ENCODE assay signal across 8 cellular contexts in genomic region chr22:19478466-19479357, GRCh38. TPM values are rescaled to one million over a fixed set of nuclear protein-coding genes. Genes with fewer than 3 reads are reported as not detected.
DNase-seq lines count a peak whose midpoint lies in the region; ATAC-seq, FAIRE-seq and TF ChIP-seq lines count a peak whose summit lies in the region.

Gene UFD1, minus strand, starts transcription at chr22:19479193. Its CDS starts 108 bp downstream, at chr22:19479085.

- no peaks in the 10 kb centered on the region for H3K27me3 ChIP-seq in adrenal gland
- no peaks in the 10 kb centered on the region for H3K27me3 ChIP-seq in heart right ventricle
- H3K27me3 ChIP-seq in prostate gland (replicated peaks; ENCODE audit: insufficient read depth), result no peaks in the 10 kb centered on the region

- peak; percentile 85 for DNase-seq in GM10248 (ENCODE audit: extremely low spot score)
- DNase-seq in H54 (ENCODE audit: insufficient read length, low spot score), result peak; percentile 58
- peak; percentile 73 for DNase-seq in M059J (ENCODE audit: low read depth)
- peak; percentile 77 to 91 (median 86) for DNase-seq in adrenal gland
- peak; percentile 86 for DNase-seq in heart right ventricle
- peak; percentile 71 for DNase-seq in prostate gland (ENCODE audit: low spot score)

- ATAC-seq in heart right ventricle, result peak; percentile 81 to 94 (median 85)

- WGBS in adrenal gland, 4 donors, result 0 to 1% (median 0%) methylated on average over 30 to 66 of the region's 66 CpGs
- WGBS in heart right ventricle, 2 donors, result 0% methylated on average over 54 to 66 of the region's 66 CpGs
- WGBS in prostate gland, result under 1% methylated on average over 61 of the region's 66 CpGs
- whole genome bisulfite sequencing in urinary bladder, result under 1% methylated on average over 66 of the region's 66 CpGs

- peak within 1 kb of the TSS; percentile 98 for H3K4me3 Mint-ChIP-seq in T-helper 1 cell treated with Interleukin-12 subunit alpha and Interleukin-12 subunit beta and Interleukin-4 antibody, amounts not matched to agents 30 μg/mL and 1 μg/mL, for 36 hours

- peaks cover 19% of the 10 kb centered on the region for H3K36me3 Mint-ChIP-seq in T-helper 1 cell treated with Interleukin-12 subunit alpha and Interleukin-12 subunit beta and Interleukin-4 antibody, amounts not matched to agents 30 μg/mL and 1 μg/mL, for 36 hours (ENCODE audit: low read depth)

- CTCF ChIA-PET in GM10248 (lab: Yijun Ruan, JAX), result interaction anchor here (1.0 to 2.3 kb wide), 7 partner anchors 8 to 300 kb away, joined by 3 to 16 read pairs (median 6); partner anchors contain the start of gene SLC25A1

- TF ChIP-seq CTCF in GM10248 (IDR thresholded peaks at IDR 0.05; ENCODE audit: control extremely low read depth, extremely low read depth, low read depth, missing control alignments), result no peak
- no peak for TF ChIP-seq CTCF in adrenal gland (IDR thresholded peaks at IDR 0.05)
- no peak for TF ChIP-seq CTCF in heart right ventricle (IDR thresholded peaks at IDR 0.05)
- peak in 1 of 4 experiments; percentile 16 for TF ChIP-seq CTCF in prostate gland (IDR thresholded peaks at IDR 0.05)

- intact Hi-C loops in adrenal gland (cut with DNase I), result loop anchor here in 1 of 2 donors (10.0 kb wide), 1 partner anchor 184 kb away; the partner anchor contains the start of gene CLTCL1
- intact Hi-C loops in heart right ventricle (cut with DNase I), result loop anchor here in 7 of 10 donors (1.0 to 10.0 kb wide), 13 partner anchors 31 to 334 kb away; partner anchors contain the start of genes HIRA (in 3 of the 7), MRPL40 (in 3 of the 7), ESS2 (in 2 of the 7) and SLC25A1 (in 2 of the 7)
- intact Hi-C loops in prostate gland (cut with DNase I), result loop anchor here (2.0 to 10.0 kb wide), 4 partner anchors 36 to 334 kb away; partner anchors contain the start of genes CLTCL1 and ESS2

- H3K9me3 Mint-ChIP-seq in T-helper 1 cell treated with Interleukin-12 subunit alpha and Interleukin-12 subunit beta and Interleukin-4 antibody, amounts not matched to agents 30 μg/mL and 1 μg/mL, for 36 hours, result no peaks in the 10 kb centered on the region

- peaks cover 0 to 14% of the 10 kb centered on the region in 2 donors for H3K36me3 ChIP-seq in adrenal gland (replicated peaks in 1 of 2)
- H3K36me3 ChIP-seq in heart right ventricle, result peaks cover 0 to 25% (median 11%) of the 10 kb centered on the region in 9 donors
- H3K36me3 ChIP-seq in prostate gland, result no peaks in the 10 kb centered on the region
- H3K36me3 ChIP-seq in urinary bladder (ENCODE audit: insufficient read depth), result no peaks in the 10 kb centered on the region

- H3K4me3 ChIP-seq in adrenal gland (peak within 1 kb of the TSS; percentile 10 to 91 (median 75)), heart right ventricle (peak within 1 kb of the TSS; percentile 58 to 95 (median 86)), prostate gland (peak within 1 kb of the TSS; percentile 71 to 77), urinary bladder (ENCODE audit: low read depth, low read length) (peak within 1 kb of the TSS; percentile 81)

- H3K27ac Mint-ChIP-seq in T-helper 1 cell treated with Interleukin-12 subunit alpha and Interleukin-12 subunit beta and Interleukin-4 antibody, amounts not matched to agents 30 μg/mL and 1 μg/mL, for 36 hours, result peak within 1 kb of the TSS; percentile 99

- FAIRE-seq in H54 (lab: Jason Lieb, UNC), result no peak

- peak; percentile 35; the same call in 1 of the 2 replicates for TF ChIP-seq POLR2A in H54 (IDR thresholded peaks at IDR 0.05; ENCODE audit: low read depth, low read length)
- peak; percentile 15 to 44 for TF ChIP-seq POLR2A in adrenal gland (IDR thresholded peaks at IDR 0.05)
- TF ChIP-seq POLR2A in prostate gland (IDR thresholded peaks at IDR 0.05), result no peak

- H3K27ac ChIP-seq in adrenal gland (peak within 1 kb of the TSS; percentile 94 to 100 (median 98)), heart right ventricle (peak within 1 kb of the TSS; percentile 93 to 100 (median 98)), prostate gland (peak within 1 kb of the TSS; percentile 93 to 96), urinary bladder (ENCODE audit: low read depth) (peak within 1 kb of the TSS; percentile 97)

- H3K9me3 ChIP-seq in adrenal gland (replicated peaks in 1 of 3) (no peaks in the 10 kb centered on the region), heart right ventricle (no peaks in the 10 kb centered on the region), prostate gland (no peaks in the 10 kb centered on the region)

- no peaks in the 10 kb centered on the region for H3K27me3 Mint-ChIP-seq in T-helper 1 cell treated with Interleukin-12 subunit alpha and Interleukin-12 subunit beta and Interleukin-4 antibody, amounts not matched to agents 30 μg/mL and 1 μg/mL, for 36 hours (ENCODE audit: low read depth)

- POLR2A ChIA-PET in GM10248 (lab: Yijun Ruan, JAX), result interaction anchor here (0.5 kb wide), 1 partner anchor 304 kb away, joined by 6 read pairs; no protein-coding TSS in a partner anchor

- peaks cover 32% of the 10 kb centered on the region for H3K4me1 Mint-ChIP-seq in T-helper 1 cell treated with Interleukin-12 subunit alpha and Interleukin-12 subunit beta and Interleukin-4 antibody, amounts not matched to agents 30 μg/mL and 1 μg/mL, for 36 hours (ENCODE audit: low read depth)

- H3K4me1 ChIP-seq in adrenal gland (replicated peaks in 1 of 2), result peaks cover 15 to 21% of the 10 kb centered on the region in 2 donors
- H3K4me1 ChIP-seq in heart right ventricle, result peaks cover 3 to 48% (median 31%) of the 10 kb centered on the region in 9 donors
- peaks cover 5% of the 10 kb centered on the region for H3K4me1 ChIP-seq in prostate gland (replicated peaks)
- H3K4me1 ChIP-seq in urinary bladder (ENCODE audit: insufficient read depth), result no peaks in the 10 kb centered on the region

RNA-seq across cellular contexts. Expression of gene UFD1, which starts in this region (rescaled TPM):
- total RNA-seq in M059J (2014; rRNA removed; shearing (Covaris generic)), result 71.4 and 88.6 TPM in 2 replicates
- total RNA-seq in adrenal gland (10 to 100 TPM; 20.1 to 68.9 (median 43.9) TPM), heart right ventricle (10 to 100 TPM; 31.5 to 63.8 (median 43.3) TPM), prostate gland (10 to 100 TPM; 29.9 to 38.2 TPM), urinary bladder (32.6 TPM)
- polyA plus RNA-seq in adrenal gland (100 to 1,000 TPM in 1 of 3 donors, 10 to 100 TPM in 2; 42.6 to 128 (median 67.6) TPM), heart right ventricle (10 to 100 TPM; 55.3 to 79.4 TPM), urinary bladder (69.8 TPM)

Comparison
In these comparisons a context has a peak if more than half of its experiments do, and no peak if none do; other contexts are left out.
1. Peak in every context shown above with its lines: DNase-seq, ATAC-seq, H3K4me3 ChIP-seq and H3K27ac ChIP-seq.